In the genomic region with DNA sequence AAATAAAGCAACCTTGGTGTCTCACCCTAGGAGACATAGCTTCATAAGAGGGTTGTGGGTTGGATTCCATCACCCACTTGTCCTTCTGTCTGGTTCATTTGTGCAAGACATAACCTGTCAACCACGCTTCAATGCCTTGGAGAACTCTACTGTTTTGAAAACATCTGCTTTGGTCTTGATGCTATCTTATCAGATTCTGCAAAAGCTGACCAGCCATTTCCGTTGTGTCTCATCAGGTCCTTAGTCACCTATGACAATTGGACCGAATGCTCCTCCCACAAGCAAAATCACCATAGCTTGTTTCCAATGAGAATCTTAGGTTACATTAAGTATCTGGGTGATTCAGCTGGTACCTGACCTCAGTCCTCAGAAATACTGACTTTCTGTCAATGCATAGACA, we compare ENCODE assay signal across 9 cellular contexts. TPM values are rescaled to one million over a fixed set of nuclear protein-coding genes. Genes with fewer than 3 reads are reported as not detected.
DNase-seq lines count a peak whose midpoint lies in the region; ATAC-seq lines count a peak whose summit lies in the region.
"Had no signal": no experiment of that assay in that cellular context is flagged by ENCODE, and none has a peak within 500 bp of the region (broad histone marks: within the 10 kb centered on the region; RNA-seq: fewer than 3 reads in every experiment).

No MANE protein-coding gene starts in this region.

- ATAC-seq in GM19467 (IDR thresholded peaks at IDR 0.05; ENCODE audit: unreplicated experiment) (peak; percentile 43), HG03558 (IDR thresholded peaks at IDR 0.05; ENCODE audit: extremely low read depth, unreplicated experiment) (peak; percentile 18)

- H2BK5ac ChIP-seq in mesendoderm (ENCODE audit: low read length) (no peak overlapping the region), neuronal stem cell (ENCODE audit: low read length) (no peak overlapping the region)

- no peak overlapping the region for H4K5ac ChIP-seq in mesendoderm (ENCODE audit: low read length)

- no CpG with 5 or more reads among the region's 3 CpGs for WGBS in mesendoderm (ENCODE audit: extremely low coverage, insufficient coverage, low lambda C conversion rate)
- no CpG with 5 or more reads among the region's 3 CpGs for WGBS in neuronal stem cell (ENCODE audit: extremely low coverage in 2 of 2, insufficient read length in 2 of 2, insufficient replicate concordance in 1 of 2), 2 donors

- no peak overlapping the region for H2BK120ac ChIP-seq in mesendoderm (ENCODE audit: low read depth, low read length)
- H2BK120ac ChIP-seq in neuronal stem cell (ENCODE audit: low read depth, low read length): no peak overlapping the region

- H2BK12ac ChIP-seq in neuronal stem cell (ENCODE audit: low read length): no peak overlapping the region

- no peak overlapping the region for H2AFZ ChIP-seq in neuronal stem cell (ENCODE audit: low read length)

- H3K27ac ChIP-seq in mesendoderm (ENCODE audit: low read depth, low read length) (no peak overlapping the region), neuronal stem cell (replicated peaks; ENCODE audit: low read length) (no peak overlapping the region)
- H3K27ac ChIP-seq: adrenal gland had no signal

- DNase-seq in activated effector memory CD4-positive, alpha-beta T cell treated with Interleukin-2 at 50 U/mL for 16 hours: peak; percentile 30
- DNase-seq in stimulated activated CD8-positive, alpha-beta memory T cell treated with anti-CD3 and anti-CD28 coated beads, Interleukin-12 subunit alpha, Interleukin-12 subunit beta, amount 100 ng/mL, for 1 hour (ENCODE audit: low read depth): peak; percentile 44
- no peak for DNase-seq in mesendoderm
- no peak for DNase-seq in NCI-H2171 (lab: John Stamatoyannopoulos, UW)
- DNase-seq in neuronal stem cell (ENCODE audit: low spot score): no peak
- no peak for DNase-seq in cardiac septum (ENCODE audit: low spot score)
- DNase-seq: adrenal gland had no signal

- H4K8ac ChIP-seq in mesendoderm (ENCODE audit: low read depth, low read length) (no peak overlapping the region), neuronal stem cell (ENCODE audit: low read depth, low read length) (no peak overlapping the region)

- no peak overlapping the region for H4K91ac ChIP-seq in neuronal stem cell (ENCODE audit: low read depth, low read length, poor library complexity)

- no peak overlapping the region for H3K56ac ChIP-seq in mesendoderm (ENCODE audit: low read length)

- intact Hi-C loops in cardiac septum (cut with DNase I): no loop called here

- H3K14ac ChIP-seq in neuronal stem cell (ENCODE audit: low read length): no peak overlapping the region

- H3K4me2 ChIP-seq in mesendoderm (ENCODE audit: low read length): no peak overlapping the region
- no peak overlapping the region for H3K4me2 ChIP-seq in neuronal stem cell (ENCODE audit: insufficient read depth, low read length, poor library complexity, severe bottlenecking)

- H3K4me3 ChIP-seq in mesendoderm (ENCODE audit: low read length) (no peak overlapping the region), neuronal stem cell (ENCODE audit: low read length in 2 of 2) (no peak overlapping the region)
- H3K4me3 ChIP-seq: adrenal gland had no signal

- H3K9me3 ChIP-seq in neuronal stem cell (replicated peaks in 1 of 2; ENCODE audit: control insufficient read depth in 2 of 2, insufficient read depth in 1 of 2, low read depth in 1 of 2, low read length in 2 of 2): no peaks in the 10 kb centered on the region
- H3K9me3 ChIP-seq: adrenal gland had no signal

- H3K27me3 ChIP-seq in mesendoderm (ENCODE audit: insufficient read depth, low read length, poor library complexity) (no peaks in the 10 kb centered on the region), neuronal stem cell (ENCODE audit: control insufficient read depth in 3 of 3, insufficient read depth in 3 of 3, low read depth in 1 of 3, low read length in 3 of 3) (no peaks in the 10 kb centered on the region)
- H3K27me3 ChIP-seq: adrenal gland had no signal

- H3K23ac ChIP-seq in mesendoderm (ENCODE audit: low read length) (no peak overlapping the region), neuronal stem cell (ENCODE audit: low read depth, low read length, poor library complexity) (no peak overlapping the region)

- H2BK15ac ChIP-seq in mesendoderm (replicated peaks; ENCODE audit: low read depth): no peak overlapping the region
- no peak overlapping the region for H2BK15ac ChIP-seq in neuronal stem cell (ENCODE audit: low read length)

- no peaks in the 10 kb centered on the region for H3K79me2 ChIP-seq in mesendoderm (ENCODE audit: control insufficient read depth, insufficient read depth, low read length)

- H3K4me1 ChIP-seq in mesendoderm (ENCODE audit: control insufficient read depth, low read depth, low read length) (no peaks in the 10 kb centered on the region), neuronal stem cell (ENCODE audit: control insufficient read depth in 2 of 2, insufficient read depth in 1 of 2, low read depth in 1 of 2, low read length in 2 of 2) (peaks cover 0 to 3% of the 10 kb centered on the region in 2 donors)
- H3K4me1 ChIP-seq: adrenal gland had no signal

- H3K4ac ChIP-seq in mesendoderm (ENCODE audit: low read depth, low read length) (no peak overlapping the region), neuronal stem cell (ENCODE audit: low read length) (no peak overlapping the region)

- H3K18ac ChIP-seq in mesendoderm (ENCODE audit: low read length): no peak overlapping the region
- H3K18ac ChIP-seq in neuronal stem cell (ENCODE audit: low read length): no peak overlapping the region

- H2AK5ac ChIP-seq in mesendoderm (ENCODE audit: low read length) (no peak overlapping the region), neuronal stem cell (ENCODE audit: low read depth, low read length) (no peak overlapping the region)

- H3K36me3 ChIP-seq in mesendoderm (ENCODE audit: control insufficient read depth, insufficient read depth, low read length): no peaks in the 10 kb centered on the region
- no peaks in the 10 kb centered on the region for H3K36me3 ChIP-seq in neuronal stem cell (replicated peaks in 1 of 2; ENCODE audit: control insufficient read depth in 2 of 2, insufficient read depth in 2 of 2, low read length in 2 of 2)
- H3K36me3 ChIP-seq: adrenal gland had no signal

- H3K9ac ChIP-seq in mesendoderm (ENCODE audit: low read length): no peak overlapping the region
- H3K9ac ChIP-seq in neuronal stem cell (ENCODE audit: low read depth, low read length, poor library complexity): no peak overlapping the region

- H3K79me1 ChIP-seq in mesendoderm (ENCODE audit: low read length) (no peaks in the 10 kb centered on the region), neuronal stem cell (ENCODE audit: low read depth, low read length) (no peaks in the 10 kb centered on the region)

RNA-seq across cellular contexts. Expression of gene STAT4, which starts 35.4 kb away (rescaled TPM):
- 0.14 TPM for polyA plus RNA-seq in mesendoderm (2013, experiment 1 of 2)
- 0.32 TPM for polyA plus RNA-seq in mesendoderm (2013, experiment 2 of 2)
- 0.73 TPM for polyA plus RNA-seq in neuronal stem cell (2013, experiment 1 of 2)
- 0.66 TPM for polyA plus RNA-seq in neuronal stem cell (2013, experiment 2 of 2)
- 37.8 TPM for total RNA-seq in cardiac septum

Comparison
In these comparisons a context has a peak if more than half of its experiments do, and no peak if none do; other contexts are left out.
1. DNase-seq: peak in activated effector memory CD4-positive, alpha-beta T cell treated with Interleukin-2 at 50 U/mL for 16 hours (single experiment) and stimulated activated CD8-positive, alpha-beta memory T cell treated with anti-CD3 and anti-CD28 coated beads, Interleukin-12 subunit alpha, Interleukin-12 subunit beta, amount 100 ng/mL, for 1 hour (single experiment); none in mesendoderm (single experiment), NCI-H2171 (single experiment), neuronal stem cell (single experiment) and cardiac septum (single experiment).